ENCODE assay signal across 12 cellular contexts in genomic region chr18:3235846-3236245, GRCh38. TPM values are rescaled to one million over a fixed set of nuclear protein-coding genes. Genes with fewer than 3 reads are reported as not detected.
DNase-seq lines count a peak whose midpoint lies in the region; ATAC-seq and TF ChIP-seq lines count a peak whose summit lies in the region.
"Had no signal": no experiment of that assay in that cellular context is flagged by ENCODE, and none has a peak within 500 bp of the region (broad histone marks: within the 10 kb centered on the region; RNA-seq: fewer than 3 reads in every experiment).

No MANE protein-coding gene starts in this region.

- H3K9me3 ChIP-seq in Loucy (ENCODE audit: insufficient read depth, low read depth, low read length): no peaks in the 10 kb centered on the region

- peaks cover 11% of the 10 kb centered on the region for H3K36me3 Mint-ChIP-seq in activated naive CD8-positive, alpha-beta T cell treated with anti-CD3 and anti-CD28 coated beads, Interleukin-2, amount 10 ng/mL, durations not matched to agents 7 days and 5 days
- peaks cover 7% of the 10 kb centered on the region for H3K36me3 Mint-ChIP-seq in activated naive CD8-positive, alpha-beta T cell treated with anti-CD3 and anti-CD28 coated beads for 36 hours
- H3K36me3 Mint-ChIP-seq in activated naive CD8-positive, alpha-beta T cell treated with anti-CD3 and anti-CD28 coated beads, Interleukin-2, amount 50 U/mL, for 24 hours (ENCODE audit: low read depth): peaks cover 8% of the 10 kb centered on the region
- H3K36me3 Mint-ChIP-seq in stimulated activated naive B cell treated with anti-CD40 and anti-IgM and Interleukin-4, amounts not matched to agents 10 μg/mL and 1 μg/mL and 100 μg/mL, for 72 hours: peaks cover 6 to 10% of the 10 kb centered on the region in 2 donors

- POLR2A ChIA-PET in activated naive CD8-positive, alpha-beta T cell treated with anti-CD3 and anti-CD28 coated beads, Interleukin-2, amount 10 ng/mL, durations not matched to agents 7 days and 5 days (lab: Charles Lee): no interaction called here

- no peak overlapping the region for H3K4me3 Mint-ChIP-seq in activated naive CD8-positive, alpha-beta T cell treated with anti-CD3 and anti-CD28 coated beads, Interleukin-2, amount 10 ng/mL, durations not matched to agents 7 days and 5 days
- H3K4me3 Mint-ChIP-seq in activated naive CD8-positive, alpha-beta T cell treated with anti-CD3 and anti-CD28 coated beads for 36 hours: no peak overlapping the region
- H3K4me3 Mint-ChIP-seq in activated naive CD8-positive, alpha-beta T cell treated with anti-CD3 and anti-CD28 coated beads, Interleukin-2, amount 50 U/mL, for 24 hours: no peak overlapping the region
- no peak overlapping the region for H3K4me3 Mint-ChIP-seq in stimulated activated naive B cell treated with anti-CD40 and anti-IgM and Interleukin-4, amounts not matched to agents 10 μg/mL and 1 μg/mL and 100 μg/mL, for 72 hours
- H3K4me3 Mint-ChIP-seq: CD8-positive, alpha-beta T cell; H9 had no signal

- H3K9me2 ChIP-seq in Loucy (replicated peaks; ENCODE audit: low read depth, low read length): no peaks in the 10 kb centered on the region

- H3K27ac Mint-ChIP-seq in activated naive CD8-positive, alpha-beta T cell treated with anti-CD3 and anti-CD28 coated beads, Interleukin-2, amount 10 ng/mL, durations not matched to agents 7 days and 5 days: no peak overlapping the region
- H3K27ac Mint-ChIP-seq in activated naive CD8-positive, alpha-beta T cell treated with anti-CD3 and anti-CD28 coated beads for 36 hours: no peak overlapping the region
- H3K27ac Mint-ChIP-seq in activated naive CD8-positive, alpha-beta T cell treated with anti-CD3 and anti-CD28 coated beads, Interleukin-2, amount 50 U/mL, for 24 hours: no peak overlapping the region
- H3K27ac Mint-ChIP-seq in stimulated activated naive B cell treated with anti-CD40 and anti-IgM and Interleukin-4, amounts not matched to agents 10 μg/mL and 1 μg/mL and 100 μg/mL, for 72 hours: no peak overlapping the region
- H3K27ac Mint-ChIP-seq: CD8-positive, alpha-beta T cell; H9 had no signal

- peaks cover 3% of the 10 kb centered on the region for H3K4me1 Mint-ChIP-seq in activated naive CD8-positive, alpha-beta T cell treated with anti-CD3 and anti-CD28 coated beads, Interleukin-2, amount 10 ng/mL, durations not matched to agents 7 days and 5 days
- no peaks in the 10 kb centered on the region for H3K4me1 Mint-ChIP-seq in activated naive CD8-positive, alpha-beta T cell treated with anti-CD3 and anti-CD28 coated beads for 36 hours
- no peaks in the 10 kb centered on the region for H3K4me1 Mint-ChIP-seq in activated naive CD8-positive, alpha-beta T cell treated with anti-CD3 and anti-CD28 coated beads, Interleukin-2, amount 50 U/mL, for 24 hours
- peaks cover 0 to 6% of the 10 kb centered on the region in 2 donors for H3K4me1 Mint-ChIP-seq in stimulated activated naive B cell treated with anti-CD40 and anti-IgM and Interleukin-4, amounts not matched to agents 10 μg/mL and 1 μg/mL and 100 μg/mL, for 72 hours

- peak; percentile 45 for ATAC-seq in activated naive CD8-positive, alpha-beta T cell treated with anti-CD3 and anti-CD28 coated beads, Interleukin-2, amount 10 ng/mL, durations not matched to agents 7 days and 5 days (ENCODE audit: low read depth)
- ATAC-seq in activated naive CD8-positive, alpha-beta T cell treated with anti-CD3 and anti-CD28 coated beads, Interleukin-2, amount 50 U/mL, for 24 hours: peak; percentile 36
- ATAC-seq in stimulated activated naive B cell treated with anti-CD40 and anti-IgM and Interleukin-4, amounts not matched to agents 10 μg/mL and 1 μg/mL and 100 μg/mL, for 72 hours (replicated peaks): peak; percentile 57 to 63
- ATAC-seq in HG03196 (IDR thresholded peaks at IDR 0.05; ENCODE audit: unreplicated experiment): no peak
- ATAC-seq: CD8-positive, alpha-beta T cell had no signal

- H4K20me1 ChIP-seq in Loucy (ENCODE audit: insufficient read depth, low read length, poor library complexity, severe bottlenecking): no peaks in the 10 kb centered on the region
- H4K20me1 ChIP-seq: BLaER1 treated with 17β-estradiol and CSF1 and Interleukin-3, amounts not matched to agents 10 nM and 100 nM had no signal

- H3K27me3 Mint-ChIP-seq in activated naive CD8-positive, alpha-beta T cell treated with anti-CD3 and anti-CD28 coated beads, Interleukin-2, amount 10 ng/mL, durations not matched to agents 7 days and 5 days: peaks cover 1% of the 10 kb centered on the region
- no peaks in the 10 kb centered on the region for H3K27me3 Mint-ChIP-seq in activated naive CD8-positive, alpha-beta T cell treated with anti-CD3 and anti-CD28 coated beads for 36 hours
- H3K27me3 Mint-ChIP-seq in activated naive CD8-positive, alpha-beta T cell treated with anti-CD3 and anti-CD28 coated beads, Interleukin-2, amount 50 U/mL, for 24 hours: no peaks in the 10 kb centered on the region
- H3K27me3 Mint-ChIP-seq in stimulated activated naive B cell treated with anti-CD40 and anti-IgM and Interleukin-4, amounts not matched to agents 10 μg/mL and 1 μg/mL and 100 μg/mL, for 72 hours: no peaks in the 10 kb centered on the region

- no peaks in the 10 kb centered on the region for H3K27me3 ChIP-seq in Loucy (ENCODE audit: insufficient read depth, low read length, poor library complexity, severe bottlenecking)
- H3K27me3 ChIP-seq: BLaER1 treated with 17β-estradiol and CSF1 and Interleukin-3, amounts not matched to agents 10 nM and 100 nM had no signal

- H3F3A ChIP-seq in Loucy (ENCODE audit: low read depth): no peaks in the 10 kb centered on the region

- H3K79me2 ChIP-seq in Loucy (ENCODE audit: insufficient read depth, low read length): no peaks in the 10 kb centered on the region

- DNase-seq in activated naive CD8-positive, alpha-beta T cell treated with anti-CD3 and anti-CD28 coated beads, Interleukin-2, amount 10 ng/mL, durations not matched to agents 7 days and 5 days: no peak
- DNase-seq in activated naive CD8-positive, alpha-beta T cell treated with anti-CD3 and anti-CD28 coated beads for 36 hours: no peak
- DNase-seq in activated naive CD8-positive, alpha-beta T cell treated with anti-CD3 and anti-CD28 coated beads, Interleukin-2, amount 50 U/mL, for 24 hours: no peak
- DNase-seq in stimulated activated naive B cell treated with anti-CD40 and anti-IgM and Interleukin-4, amounts not matched to agents 10 μg/mL and 1 μg/mL and 100 μg/mL, for 72 hours: no peak
- DNase-seq in activated CD4-positive, CD25-positive, alpha-beta regulatory T cell (lab: John Stamatoyannopoulos, UW): no peak
- DNase-seq: 8988T; Calu3; CD8-positive, alpha-beta T cell; H9 had no signal

- no peak for TF ChIP-seq CTCF in Loucy (conservative IDR thresholded peaks at IDR 0.05; ENCODE audit: low read length)

- peak overlapping the region; percentile 41; the same call in 1 of the 2 replicates for H2AFZ ChIP-seq in Loucy (ENCODE audit: low read length)

- H3K4me3 ChIP-seq in Loucy (ENCODE audit: low read length, poor library complexity, severe bottlenecking): no peak overlapping the region
- H3K4me3 ChIP-seq: BLaER1 treated with 17β-estradiol and CSF1 and Interleukin-3, amounts not matched to agents 10 nM and 100 nM had no signal

- H3K9ac ChIP-seq in Loucy (ENCODE audit: low read depth, low read length, poor library complexity, severe bottlenecking): no peak overlapping the region
- H3K9ac ChIP-seq: BLaER1 treated with 17β-estradiol and CSF1 and Interleukin-3, amounts not matched to agents 10 nM and 100 nM had no signal

- peaks cover 8% of the 10 kb centered on the region for H3K9me3 Mint-ChIP-seq in activated naive CD8-positive, alpha-beta T cell treated with anti-CD3 and anti-CD28 coated beads, Interleukin-2, amount 10 ng/mL, durations not matched to agents 7 days and 5 days
- H3K9me3 Mint-ChIP-seq in activated naive CD8-positive, alpha-beta T cell treated with anti-CD3 and anti-CD28 coated beads for 36 hours: peaks cover 6% of the 10 kb centered on the region
- H3K9me3 Mint-ChIP-seq in activated naive CD8-positive, alpha-beta T cell treated with anti-CD3 and anti-CD28 coated beads, Interleukin-2, amount 50 U/mL, for 24 hours: peaks cover 5% of the 10 kb centered on the region
- peaks cover 5% of the 10 kb centered on the region in 2 donors for H3K9me3 Mint-ChIP-seq in stimulated activated naive B cell treated with anti-CD40 and anti-IgM and Interleukin-4, amounts not matched to agents 10 μg/mL and 1 μg/mL and 100 μg/mL, for 72 hours

- H3K4me2 ChIP-seq in Loucy (ENCODE audit: low read depth, low read length, poor library complexity, severe bottlenecking): no peak overlapping the region

- no peaks in the 10 kb centered on the region for H3K36me3 ChIP-seq in Loucy (ENCODE audit: insufficient read depth, low read length)

- H3K4me1 ChIP-seq in Loucy (ENCODE audit: insufficient read depth, low read length, poor library complexity, severe bottlenecking): peaks cover 12% of the 10 kb centered on the region

RNA-seq across cellular contexts. Expression of gene MYL12A, which starts 11.8 kb away (rescaled TPM):
- 100 to 1,000 TPM; 843 to 864 TPM for total RNA-seq in activated naive CD8-positive, alpha-beta T cell treated with anti-CD3 and anti-CD28 coated beads, Interleukin-2, amount 10 ng/mL, durations not matched to agents 7 days and 5 days
- total RNA-seq in activated naive CD8-positive, alpha-beta T cell treated with anti-CD3 and anti-CD28 coated beads for 36 hours: 100 to 1,000 TPM; 316 to 321 TPM

RNA-seq across cellular contexts. Expression of gene MYOM1, which starts 16.1 kb away (rescaled TPM):
- total RNA-seq in activated naive CD8-positive, alpha-beta T cell treated with anti-CD3 and anti-CD28 coated beads, Interleukin-2, amount 10 ng/mL, durations not matched to agents 7 days and 5 days: 1 to 10 TPM; 2.7 to 3.3 TPM
- total RNA-seq in activated naive CD8-positive, alpha-beta T cell treated with anti-CD3 and anti-CD28 coated beads for 36 hours: under 1 TPM; 0.60 to 0.82 TPM

RNA-seq across cellular contexts. Expression of gene MYL12B, which starts 26.1 kb away (rescaled TPM):
- total RNA-seq in activated naive CD8-positive, alpha-beta T cell treated with anti-CD3 and anti-CD28 coated beads, Interleukin-2, amount 10 ng/mL, durations not matched to agents 7 days and 5 days: 100 to 1,000 TPM; 354 to 358 TPM
- total RNA-seq in activated naive CD8-positive, alpha-beta T cell treated with anti-CD3 and anti-CD28 coated beads for 36 hours: 100 to 1,000 TPM; 234 to 235 TPM
